10 cellular contexts compared by ENCODE assay signal in genomic region chr21:45108808-45109800, GRCh38. TPM values are rescaled to one million over a fixed set of nuclear protein-coding genes. Genes with fewer than 3 reads are reported as not detected.
DNase-seq lines count a peak whose midpoint lies in the region; ATAC-seq and TF ChIP-seq lines count a peak whose summit lies in the region.
"Had no signal": no experiment of that assay in that cellular context is flagged by ENCODE, and none has a peak within 500 bp of the region (broad histone marks: within the 10 kb centered on the region; RNA-seq: fewer than 3 reads in every experiment).

No MANE protein-coding gene starts in this region.

- no peaks in the 10 kb centered on the region for H3K27me3 ChIP-seq in cardiac muscle cell
- H3K27me3 ChIP-seq in stomach smooth muscle (ENCODE audit: control insufficient read depth in 1 of 2, insufficient read depth in 2 of 2, low read length in 2 of 2) = no peaks in the 10 kb centered on the region

- H3K4me3 ChIP-seq in cardiac muscle cell (no peak overlapping the region), SK-N-MC (peak overlapping the region; percentile 61), stomach smooth muscle (ENCODE audit: low read length in 2 of 2) (peak overlapping the region in 1 of 2 donors; percentile 15)
- H3K4me3 ChIP-seq: smooth muscle cell had no signal

- intact Hi-C loops in cardiac septum (cut with DNase I) = no loop called here

- H3K9ac ChIP-seq in SK-N-MC (ENCODE audit: insufficient read length) = peak overlapping the region; percentile 40
- H3K9ac ChIP-seq in stomach smooth muscle (ENCODE audit: low read length in 2 of 2) = no peak overlapping the region

- H3K36me3 ChIP-seq in cardiac muscle cell (no peaks in the 10 kb centered on the region), SK-N-MC (ENCODE audit: insufficient read depth, low read length) (peaks cover 10% of the 10 kb centered on the region; the same call in 1 of the 2 replicates), stomach smooth muscle (ENCODE audit: control insufficient read depth in 2 of 2, insufficient read depth in 2 of 2, low read length in 2 of 2) (peaks cover 0 to under 1% of the 10 kb centered on the region in 2 donors)

- H3K27ac ChIP-seq in cardiac muscle cell (peak overlapping the region; percentile 61), SK-N-MC (peak overlapping the region; percentile 83), stomach smooth muscle (ENCODE audit: low read length) (peak overlapping the region; percentile 18)

- H3K9me3 ChIP-seq in cardiac muscle cell (ENCODE audit: low read depth) = no peaks in the 10 kb centered on the region
- H3K9me3 ChIP-seq in SK-N-MC (ENCODE audit: low read depth, low read length) = peaks cover 5% of the 10 kb centered on the region; the same call in 1 of the 2 replicates
- H3K9me3 ChIP-seq in stomach smooth muscle (ENCODE audit: control insufficient read depth in 2 of 2, low read length in 2 of 2) = no peaks in the 10 kb centered on the region

- peaks cover 33% of the 10 kb centered on the region for H3K4me1 ChIP-seq in cardiac muscle cell (ENCODE audit: low read depth)
- peaks cover 45% of the 10 kb centered on the region for H3K4me1 ChIP-seq in stomach smooth muscle (ENCODE audit: control insufficient read depth, insufficient read depth, low read length)

- ATAC-seq in esophagus mucosa = peak; percentile 7
- ATAC-seq in GM21786 (IDR thresholded peaks at IDR 0.05; ENCODE audit: unreplicated experiment) = no peak

- no peak for DNase-seq in cardiac muscle cell (ENCODE audit: low read depth in 1 of 2, low spot score in 1 of 2)
- DNase-seq in cardiac septum (ENCODE audit: low spot score) = no peak
- DNase-seq in SK-N-MC (ENCODE audit: low read depth, low spot score) = no peak
- no peak for DNase-seq in Ammon's horn (ENCODE audit: low spot score)
- DNase-seq in amygdala (lab: John Stamatoyannopoulos, UW) = no peak
- DNase-seq: NCI-H2171 had no signal

- TF ChIP-seq CTCF in cardiac muscle cell (IDR thresholded peaks at IDR 0.05; ENCODE audit: low read depth, low read length) = no peak

RNA-seq across cellular contexts. Expression of gene ADARB1, which starts 34.7 kb away (rescaled TPM):
- total RNA-seq in cardiac muscle cell (10.7 and 14.0 TPM in 2 replicates), cardiac septum (13.7 TPM), esophagus mucosa (5.9 TPM)
- 9.4 and 11.1 TPM in 2 replicates for polyA plus RNA-seq in cardiac muscle cell

Comparison
In these comparisons a context has a peak if more than half of its experiments do, and no peak if none do; other contexts are left out.
1. H3K27ac ChIP-seq: peak in every context shown above with its lines; median percentile 83 in SK-N-MC; 61 in cardiac muscle cell; 18 in stomach smooth muscle.